Comparison of ENCODE assay signal across 1 cellular context in the genomic region with DNA sequence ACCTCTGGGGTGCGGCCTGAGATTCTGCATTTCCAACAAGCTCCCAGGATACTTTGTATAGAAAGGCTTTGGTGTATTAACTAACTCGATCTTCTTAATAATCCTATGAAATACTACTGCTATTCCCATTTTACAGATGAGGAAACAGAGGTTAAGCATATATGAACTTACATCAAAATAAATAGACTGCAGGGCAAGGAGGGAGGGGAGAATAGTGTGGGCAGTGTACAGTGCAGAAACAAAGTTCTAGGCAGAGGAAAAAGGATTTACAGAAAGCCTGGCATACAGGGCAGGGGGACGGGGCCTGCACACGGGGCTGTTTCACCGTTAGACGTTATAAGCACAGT.
TF ChIP-seq lines count a peak whose summit lies in the region.

No MANE protein-coding gene starts in this region.

TF ChIP-seq in SK-N-SH, 30 proteins besides CTCF, POLR2A, EP300 and RAD21 (continued from another document):
- no peak for TF ChIP-seq ZBTB33 (IDR thresholded peaks at IDR 0.05; ENCODE audit: borderline replicate concordance, low read depth)
- TF ChIP-seq EZH2phosphoT487 (IDR thresholded peaks at IDR 0.05; ENCODE audit: borderline replicate concordance, low read depth): no peak
- TF ChIP-seq PBX3 (IDR thresholded peaks at IDR 0.05): no peak
- TF ChIP-seq REST (IDR thresholded peaks at IDR 0.05; ENCODE audit: low read depth, low read length): no peak
- no peak for TF ChIP-seq SMC3 (IDR thresholded peaks at IDR 0.05; ENCODE audit: low read depth, low read length)
- TF ChIP-seq GABPA (IDR thresholded peaks at IDR 0.05; ENCODE audit: low read depth): no peak
- no peak for TF ChIP-seq RFX5 (IDR thresholded peaks at IDR 0.05; ENCODE audit: low read length)
- TF ChIP-seq MEF2A (IDR thresholded peaks at IDR 0.05; ENCODE audit: borderline replicate concordance, low read depth): no peak
- no peak for TF ChIP-seq POLR2AphosphoS5 (IDR thresholded peaks at IDR 0.05; ENCODE audit: low read depth, low read length)
- TF ChIP-seq, protein P1, sequence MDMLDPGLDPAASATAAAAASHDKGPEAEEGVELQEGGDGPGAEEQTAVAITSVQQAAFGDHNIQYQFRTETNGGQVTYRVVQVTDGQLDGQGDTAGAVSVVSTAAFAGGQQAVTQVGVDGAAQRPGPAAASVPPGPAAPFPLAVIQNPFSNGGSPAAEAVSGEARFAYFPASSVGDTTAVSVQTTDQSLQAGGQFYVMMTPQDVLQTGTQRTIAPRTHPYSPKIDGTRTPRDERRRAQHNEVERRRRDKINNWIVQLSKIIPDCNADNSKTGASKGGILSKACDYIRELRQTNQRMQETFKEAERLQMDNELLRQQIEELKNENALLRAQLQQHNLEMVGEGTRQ (IDR thresholded peaks at IDR 0.05; ENCODE audit: borderline replicate concordance, low read depth, low read length): no peak
- TF ChIP-seq YY1 (IDR thresholded peaks at IDR 0.05; ENCODE audit: low read depth): no peak
